ENCODE assay signal across 9 cellular contexts in genomic region chr16:11251525-11252481, GRCh38. TPM values are rescaled to one million over a fixed set of nuclear protein-coding genes. Genes with fewer than 3 reads are reported as not detected.
DNase-seq lines count a peak whose midpoint lies in the region; ATAC-seq, FAIRE-seq and TF ChIP-seq lines count a peak whose summit lies in the region.
"Had no signal": no experiment of that assay in that cellular context is flagged by ENCODE, and none has a peak within 500 bp of the region (broad histone marks: within the 10 kb centered on the region; RNA-seq: fewer than 3 reads in every experiment).

No MANE protein-coding gene starts in this region.

- CTCF ChIA-PET in activated CD4-positive, alpha-beta memory T cell treated with anti-CD3 and anti-CD28 coated beads, Interleukin-2, amount 10 ng/mL, durations not matched to agents 7 days and 5 days (lab: Charles Lee): interaction anchor here (0.8 to 6.6 kb wide), 18 partner anchors 11 to 291 kb away, joined by 3 to 50 read pairs (median 6); no protein-coding TSS in a partner anchor

- no peaks in the 10 kb centered on the region for H3K9me3 ChIP-seq in esophagus squamous epithelium
- H3K9me3 ChIP-seq in MG63: no peaks in the 10 kb centered on the region

- ATAC-seq in HG03520 (IDR thresholded peaks at IDR 0.05; ENCODE audit: unreplicated experiment) (no peak), GM21723 (IDR thresholded peaks at IDR 0.05; ENCODE audit: unreplicated experiment) (no peak)

- POLR2A ChIA-PET in activated CD4-positive, alpha-beta memory T cell treated with anti-CD3 and anti-CD28 coated beads, Interleukin-2, amount 10 ng/mL, durations not matched to agents 7 days and 5 days (lab: Charles Lee): interaction anchor here (0.7 to 10.1 kb wide), 35 partner anchors 15 to 301 kb away, joined by 3 to 309 read pairs (median 4); no protein-coding TSS in a partner anchor

- no peaks in the 10 kb centered on the region for H3K9me3 Mint-ChIP-seq in activated CD4-positive, alpha-beta memory T cell treated with anti-CD3 and anti-CD28 coated beads, Interleukin-2, amount 10 ng/mL, durations not matched to agents 7 days and 5 days

- H3K36me3 ChIP-seq in esophagus squamous epithelium: no peaks in the 10 kb centered on the region
- peaks cover 4% of the 10 kb centered on the region for H3K36me3 ChIP-seq in MG63

- H3K27ac ChIP-seq in esophagus squamous epithelium: peak overlapping the region in 3 of 4 donors; percentile 32 to 97 (median 32)

- H3K4me3 Mint-ChIP-seq in activated CD4-positive, alpha-beta memory T cell treated with anti-CD3 and anti-CD28 coated beads, Interleukin-2, amount 10 ng/mL, durations not matched to agents 7 days and 5 days: peak overlapping the region; percentile 92

- no peak for DNase-seq in GM19239 (ENCODE audit: insufficient read length, low spot score)
- peak; percentile 84 for DNase-seq in activated CD4-positive, alpha-beta memory T cell treated with anti-CD3 and anti-CD28 coated beads, Interleukin-2, amount 10 ng/mL, durations not matched to agents 7 days and 5 days
- no peak for DNase-seq in esophagus squamous epithelium (lab: John Stamatoyannopoulos, UW)
- DNase-seq in stimulated activated CD8-positive, alpha-beta memory T cell treated with anti-CD3 and anti-CD28 coated beads, Interleukin-15, amount 100 ng/mL, for 48 hours (ENCODE audit: low read depth in 2 of 2): peak; percentile 75 to 80
- DNase-seq in MG63: no peak
- DNase-seq in hippocampal formation (lab: John Stamatoyannopoulos, UW): no peak

- peaks cover 54% of the 10 kb centered on the region for H3K4me1 Mint-ChIP-seq in activated CD4-positive, alpha-beta memory T cell treated with anti-CD3 and anti-CD28 coated beads, Interleukin-2, amount 10 ng/mL, durations not matched to agents 7 days and 5 days

- peak in 1 of 4 donors; percentile 35 for TF ChIP-seq POLR2A in esophagus squamous epithelium (IDR thresholded peaks at IDR 0.05)

- WGBS in esophagus squamous epithelium, 2 donors: 78 to 79% methylated on average over 10 to 16 of the region's 18 CpGs

- H3K27ac Mint-ChIP-seq in activated CD4-positive, alpha-beta memory T cell treated with anti-CD3 and anti-CD28 coated beads, Interleukin-2, amount 10 ng/mL, durations not matched to agents 7 days and 5 days: peak overlapping the region; percentile 92

- H3K4me3 ChIP-seq in esophagus squamous epithelium (peak overlapping the region in 2 of 4 donors; percentile 71 to 92), MG63 (no peak overlapping the region)

- peaks cover 14 to 52% (median 16%) of the 10 kb centered on the region in 3 donors for H3K4me1 ChIP-seq in esophagus squamous epithelium

- no peak for TF ChIP-seq CTCF in esophagus squamous epithelium (IDR thresholded peaks at IDR 0.05)

- H3K27me3 ChIP-seq in esophagus squamous epithelium (peaks cover 0 to 25% (median 0%) of the 10 kb centered on the region in 4 donors), MG63 (no peaks in the 10 kb centered on the region)

- no peaks in the 10 kb centered on the region for H3K27me3 Mint-ChIP-seq in activated CD4-positive, alpha-beta memory T cell treated with anti-CD3 and anti-CD28 coated beads, Interleukin-2, amount 10 ng/mL, durations not matched to agents 7 days and 5 days

- peaks cover 75% of the 10 kb centered on the region for H3K36me3 Mint-ChIP-seq in activated CD4-positive, alpha-beta memory T cell treated with anti-CD3 and anti-CD28 coated beads, Interleukin-2, amount 10 ng/mL, durations not matched to agents 7 days and 5 days (ENCODE audit: low read depth)

- FAIRE-seq in GM19239 (lab: Jason Lieb, UNC): peak; percentile 68

- intact Hi-C loops in esophagus squamous epithelium (cut with DNase I): loop anchor here (10.0 kb wide), 1 partner anchor 103 kb away; no protein-coding TSS in a partner anchor

RNA-seq across cellular contexts. Expression of gene SOCS1, which starts 4.2 kb away (rescaled TPM):
- 100 to 1,000 TPM; 136 to 142 TPM for total RNA-seq in activated CD4-positive, alpha-beta memory T cell treated with anti-CD3 and anti-CD28 coated beads, Interleukin-2, amount 10 ng/mL, durations not matched to agents 7 days and 5 days
- 1 to 10 TPM in 3 of 4 donors, under 1 TPM in 1; 0.42 to 9.3 (median 3.7) TPM for total RNA-seq in esophagus squamous epithelium
- total RNA-seq in MG63 (2014; rRNA removed; shearing (Covaris generic); ENCODE audit: low replicate concordance): 0.16 TPM in 1 of 2 replicates, not detected in the other

RNA-seq across cellular contexts. Expression of gene TNP2, which starts 17.3 kb away (rescaled TPM):
- total RNA-seq in activated CD4-positive, alpha-beta memory T cell treated with anti-CD3 and anti-CD28 coated beads, Interleukin-2, amount 10 ng/mL, durations not matched to agents 7 days and 5 days: not detected
- total RNA-seq in esophagus squamous epithelium: not detected
- not detected in 2 replicates for total RNA-seq in MG63 (2014; rRNA removed; shearing (Covaris generic); ENCODE audit: low replicate concordance)
- total RNA-seq: temporal lobe had no signal

RNA-seq across cellular contexts. Expression of gene PRM3, which starts 21.6 kb away (rescaled TPM):
- total RNA-seq in activated CD4-positive, alpha-beta memory T cell treated with anti-CD3 and anti-CD28 coated beads, Interleukin-2, amount 10 ng/mL, durations not matched to agents 7 days and 5 days: not detected
- total RNA-seq in esophagus squamous epithelium: not detected
- total RNA-seq in MG63 (2014; rRNA removed; shearing (Covaris generic); ENCODE audit: low replicate concordance): not detected in 2 replicates
- total RNA-seq: temporal lobe had no signal

RNA-seq across cellular contexts. Expression of gene PRM2, which starts 24.5 kb away (rescaled TPM):
- not detected for total RNA-seq in activated CD4-positive, alpha-beta memory T cell treated with anti-CD3 and anti-CD28 coated beads, Interleukin-2, amount 10 ng/mL, durations not matched to agents 7 days and 5 days
- not detected for total RNA-seq in esophagus squamous epithelium
- not detected in 2 replicates for total RNA-seq in MG63 (2014; rRNA removed; shearing (Covaris generic); ENCODE audit: low replicate concordance)
- total RNA-seq: temporal lobe had no signal

RNA-seq across cellular contexts. Expression of gene PRM1, which starts 29.3 kb away (rescaled TPM):
- total RNA-seq in activated CD4-positive, alpha-beta memory T cell treated with anti-CD3 and anti-CD28 coated beads, Interleukin-2, amount 10 ng/mL, durations not matched to agents 7 days and 5 days: not detected
- not detected for total RNA-seq in esophagus squamous epithelium
- not detected in 2 replicates for total RNA-seq in MG63 (2014; rRNA removed; shearing (Covaris generic); ENCODE audit: low replicate concordance)
- total RNA-seq: temporal lobe had no signal

Comparison
In these comparisons a context has a peak if more than half of its experiments do, and no peak if none do; other contexts are left out.
1. DNase-seq: peak in activated CD4-positive, alpha-beta memory T cell treated with anti-CD3 and anti-CD28 coated beads, Interleukin-2, amount 10 ng/mL, durations not matched to agents 7 days and 5 days (single experiment) and stimulated activated CD8-positive, alpha-beta memory T cell treated with anti-CD3 and anti-CD28 coated beads, Interleukin-15, amount 100 ng/mL, for 48 hours (2 of 2); none in GM19239 (single experiment), esophagus squamous epithelium (single experiment), MG63 (single experiment) and hippocampal formation (0 of 2).
2. RNA of gene SOCS1, which starts 4.2 kb away (total RNA-seq): 136 to 142 TPM in activated CD4-positive, alpha-beta memory T cell treated with anti-CD3 and anti-CD28 coated beads, Interleukin-2, amount 10 ng/mL, durations not matched to agents 7 days and 5 days; 0.42 to 9.3 TPM in esophagus squamous epithelium and 0.16 TPM in MG63; every median in the first group is over 10 times any median in the second.